Comparison of ENCODE assay signal across 25 cellular contexts in genomic region chrX:150806827-150807226, GRCh38.
A peak's percentile ranks its signal among the peaks of the same experiment; 100 is the strongest.
DNase-seq lines count a peak whose midpoint lies in the region; ATAC-seq and TF ChIP-seq lines count a peak whose summit lies in the region.
"Had no signal": no experiment of that assay in that cellular context is flagged by ENCODE, and none has a peak within 500 bp of the region (broad histone marks: within the 10 kb centered on the region; RNA-seq: fewer than 3 reads in every experiment).

No MANE protein-coding gene starts in this region.

- H3K36me3 ChIP-seq in mucosa of descending colon (ENCODE audit: low read depth): no peaks in the 10 kb centered on the region

- peak; percentile 2 for DNase-seq in HuH-7.5 (ENCODE audit: low spot score)
- no peak for DNase-seq in left colon
- DNase-seq in mucosa of descending colon: no peak
- no peak for DNase-seq in activated T-cell treated with anti-CD3 and anti-CD28 coated beads, Interleukin-2, amount 50 U/mL, for 1 hour
- DNase-seq in activated T-helper 1 cell treated with anti-CD3 and anti-CD28 coated beads, Interleukin-12 subunit alpha, Interleukin-12 subunit beta, Interleukin-2, Interleukin-4 antibody, amounts not matched to agents 30 ng/mL and 10 ng/mL and 1 ng/mL, durations not matched to agents 14 hours and 24 hours and 36 hours (ENCODE audit: low spot score): no peak
- DNase-seq: AML-193; CD4-positive, alpha-beta memory T cell; CD4-positive, CD25-positive, alpha-beta regulatory T cell; CD8-positive, alpha-beta memory T cell; COR-L47; DMS 273 treated with DMSO at 0.1 percent for 48 hours; DMS153; DMS53; DMS79; DND-41; EL; GDM1 had no signal

- peaks cover 4% of the 10 kb centered on the region for H3K9me3 Mint-ChIP-seq in activated T-helper 1 cell treated with anti-CD3 and anti-CD28 coated beads, Interleukin-12 subunit alpha, Interleukin-12 subunit beta, Interleukin-2, Interleukin-4 antibody, amounts not matched to agents 30 ng/mL and 10 ng/mL and 1 ng/mL, durations not matched to agents 14 hours and 24 hours and 36 hours
- H3K9me3 Mint-ChIP-seq: CD8-positive, alpha-beta memory T cell had no signal

- H3K4me3 ChIP-seq in mucosa of descending colon: no peak overlapping the region
- H3K4me3 ChIP-seq: A549; BLaER1 treated with 17β-estradiol and CSF1 and Interleukin-3, amounts not matched to agents 10 nM and 100 nM; GM12878 had no signal

- peak overlapping the region; percentile 46 for H3K27ac ChIP-seq in C4-2B
- H3K27ac ChIP-seq: 22Rv1; A549; BLaER1 treated with 17β-estradiol and CSF1 and Interleukin-3, amounts not matched to agents 10 nM and 100 nM had no signal

- no peak overlapping the region for H3K4me3 Mint-ChIP-seq in activated T-helper 1 cell treated with anti-CD3 and anti-CD28 coated beads, Interleukin-12 subunit alpha, Interleukin-12 subunit beta, Interleukin-2, Interleukin-4 antibody, amounts not matched to agents 30 ng/mL and 10 ng/mL and 1 ng/mL, durations not matched to agents 14 hours and 24 hours and 36 hours
- H3K4me3 Mint-ChIP-seq: B cell; CD14-positive monocyte; CD4-positive, alpha-beta memory T cell; CD4-positive, CD25-positive, alpha-beta regulatory T cell; CD8-positive, alpha-beta memory T cell had no signal

- H3K27me3 Mint-ChIP-seq in activated T-helper 1 cell treated with anti-CD3 and anti-CD28 coated beads, Interleukin-12 subunit alpha, Interleukin-12 subunit beta, Interleukin-2, Interleukin-4 antibody, amounts not matched to agents 30 ng/mL and 10 ng/mL and 1 ng/mL, durations not matched to agents 14 hours and 24 hours and 36 hours (ENCODE audit: insufficient read depth): no peaks in the 10 kb centered on the region
- H3K27me3 Mint-ChIP-seq: B cell; CD4-positive, alpha-beta memory T cell; CD4-positive, CD25-positive, alpha-beta regulatory T cell had no signal

- H3K4me1 ChIP-seq in mucosa of descending colon (ENCODE audit: low read depth): no peaks in the 10 kb centered on the region
- H3K4me1 ChIP-seq: A549; BLaER1 treated with 17β-estradiol and CSF1 and Interleukin-3, amounts not matched to agents 10 nM and 100 nM had no signal

- intact Hi-C loops in left colon (cut with DNase I, micrococcal nuclease) (no loop called here), mucosa of descending colon (cut with DNase I, micrococcal nuclease) (no loop called here)
- intact Hi-C loops in activated T-helper 1 cell treated with anti-CD3 and anti-CD28 coated beads, Interleukin-12 subunit alpha, Interleukin-12 subunit beta, Interleukin-2, Interleukin-4 antibody, amounts not matched to agents 30 ng/mL and 10 ng/mL and 1 ng/mL, durations not matched to agents 14 hours and 24 hours and 36 hours (cut with micrococcal nuclease): no loop called here

- no peaks in the 10 kb centered on the region for H3K9me3 ChIP-seq in mucosa of descending colon
- H3K9me3 ChIP-seq: A549; BLaER1 treated with 17β-estradiol and CSF1 and Interleukin-3, amounts not matched to agents 10 nM and 100 nM had no signal

- no peak overlapping the region for H3K27ac Mint-ChIP-seq in activated T-helper 1 cell treated with anti-CD3 and anti-CD28 coated beads, Interleukin-12 subunit alpha, Interleukin-12 subunit beta, Interleukin-2, Interleukin-4 antibody, amounts not matched to agents 30 ng/mL and 10 ng/mL and 1 ng/mL, durations not matched to agents 14 hours and 24 hours and 36 hours
- H3K27ac Mint-ChIP-seq: B cell; CD14-positive monocyte; CD4-positive, alpha-beta memory T cell; CD4-positive, CD25-positive, alpha-beta regulatory T cell; CD8-positive, alpha-beta memory T cell had no signal

- ATAC-seq in left colon (peak; percentile 45), mucosa of descending colon (peak; percentile 22), HG03460 (IDR thresholded peaks at IDR 0.05; ENCODE audit: unreplicated experiment) (no peak)
- ATAC-seq: A549, GM12878 had no signal

- peaks cover 5% of the 10 kb centered on the region for H3K36me3 Mint-ChIP-seq in activated T-helper 1 cell treated with anti-CD3 and anti-CD28 coated beads, Interleukin-12 subunit alpha, Interleukin-12 subunit beta, Interleukin-2, Interleukin-4 antibody, amounts not matched to agents 30 ng/mL and 10 ng/mL and 1 ng/mL, durations not matched to agents 14 hours and 24 hours and 36 hours (ENCODE audit: low read depth)

- TF ChIP-seq CTCF in C4-2B (conservative IDR thresholded peaks at IDR 0.05) (no peak), mucosa of descending colon (IDR thresholded peaks at IDR 0.05) (no peak)

- no peaks in the 10 kb centered on the region for H3K4me1 Mint-ChIP-seq in activated T-helper 1 cell treated with anti-CD3 and anti-CD28 coated beads, Interleukin-12 subunit alpha, Interleukin-12 subunit beta, Interleukin-2, Interleukin-4 antibody, amounts not matched to agents 30 ng/mL and 10 ng/mL and 1 ng/mL, durations not matched to agents 14 hours and 24 hours and 36 hours (ENCODE audit: low read depth)
- H3K4me1 Mint-ChIP-seq: B cell; CD14-positive monocyte; CD4-positive, CD25-positive, alpha-beta regulatory T cell; CD8-positive, alpha-beta memory T cell had no signal
